8 cellular contexts compared by ENCODE assay signal in genomic region chr1:27321813-27322568, GRCh38. TPM values are rescaled to one million over a fixed set of nuclear protein-coding genes. Genes with fewer than 3 reads are reported as not detected.
DNase-seq lines count a peak whose midpoint lies in the region; ATAC-seq lines count a peak whose summit lies in the region.

A gene with protein sequence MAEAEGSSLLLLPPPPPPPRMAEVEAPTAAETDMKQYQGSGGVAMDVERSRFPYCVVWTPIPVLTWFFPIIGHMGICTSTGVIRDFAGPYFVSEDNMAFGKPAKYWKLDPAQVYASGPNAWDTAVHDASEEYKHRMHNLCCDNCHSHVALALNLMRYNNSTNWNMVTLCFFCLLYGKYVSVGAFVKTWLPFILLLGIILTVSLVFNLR (plus strand): TSS chr1:27322163. CDS start chr1:27322198, 35 bp downstream.

- DNase-seq in NCI-H2081 treated with DMSO at 0.1 percent for 48 hours (lab: John Stamatoyannopoulos, UW) (peak; percentile 62), T1000 (lab: John Stamatoyannopoulos, UW) (peak; percentile 97), astrocyte of the hippocampus (ENCODE audit: low read depth, low spot score) (peak; percentile 99), hepatic stellate cell (ENCODE audit: low spot score) (peak; percentile 98), renal cortical epithelial cell (ENCODE audit: low read depth) (peak; percentile 80), aorta (peak; percentile 99 to 100)

- intact Hi-C loops in aorta (cut with DNase I), result loop anchor here (1.0 to 2.0 kb wide), 2 partner anchors 43 to 44 kb away; partner anchors contain the start of gene MAP3K6 (in 1 of the 2)

- peaks cover 0 to 2% of the 10 kb centered on the region in 2 donors for H3K36me3 ChIP-seq in aorta (ENCODE audit: control insufficient read depth in 1 of 2, insufficient read depth in 2 of 2, low read length in 1 of 2)

- H3K27ac ChIP-seq in aorta (ENCODE audit: low read depth in 1 of 2, low read length in 2 of 2), result peak within 1 kb of the TSS; percentile 28 to 50

- ATAC-seq in GM18519 (IDR thresholded peaks at IDR 0.05; ENCODE audit: low FRiP score, unreplicated experiment) (peak; percentile 70), HG03045 (IDR thresholded peaks at IDR 0.05; ENCODE audit: unreplicated experiment) (peak; percentile 93), aorta (ENCODE audit: low FRiP score) (peak; percentile 100)

- peak within 1 kb of the TSS; percentile 55 to 98 for H3K4me3 ChIP-seq in aorta (ENCODE audit: low read length in 2 of 2)

- WGBS in aorta, 2 donors, result 0% methylated on average over 62 to 67 of the region's 67 CpGs

- no peaks in the 10 kb centered on the region for H3K27me3 ChIP-seq in aorta (ENCODE audit: control insufficient read depth in 1 of 2, insufficient read depth in 2 of 2, low read length in 1 of 2)

- no peaks in the 10 kb centered on the region for H3K4me1 ChIP-seq in aorta (ENCODE audit: control insufficient read depth in 1 of 2, insufficient read depth in 2 of 2, low read length in 2 of 2)

- H3K9me3 ChIP-seq in aorta (ENCODE audit: control insufficient read depth, low read length), result no peaks in the 10 kb centered on the region

RNA-seq across cellular contexts. Expression of the gene that starts here (rescaled TPM):
- total RNA-seq in renal cortical epithelial cell (18.4 and 30.8 TPM in 2 replicates), aorta (10 to 100 TPM; 27.4 to 32.4 TPM)
- 10 to 100 TPM; 19.9 to 49.1 TPM for polyA plus RNA-seq in aorta

Comparison
In these comparisons a context has a peak if more than half of its experiments do, and no peak if none do; other contexts are left out.
1. Peak in every context shown above with its lines: DNase-seq, ATAC-seq, H3K4me3 ChIP-seq and H3K27ac ChIP-seq.